Comparison of ENCODE assay signal across 8 cellular contexts in genomic region chr3:70982274-70982673, GRCh38.
DNase-seq lines count a peak whose midpoint lies in the region; ATAC-seq, FAIRE-seq and TF ChIP-seq lines count a peak whose summit lies in the region.

No MANE protein-coding gene starts in this region.

- DNase-seq in AG20443 (ENCODE audit: low spot score) (peak; percentile 11), PC-3 (peak; percentile 39), NCI-H1105 (lab: John Stamatoyannopoulos, UW) (no peak), HTR-8/SVneo (ENCODE audit: insufficient read length, low spot score) (no peak), NCI-H2081 treated with DMSO at 0.1 percent for 48 hours (lab: John Stamatoyannopoulos, UW) (no peak), germinal center (ENCODE audit: low spot score) (no peak)
- DNase-seq in effector memory CD8-positive, alpha-beta T cell: no peak
- DNase-seq in natural killer cell treated with Interleukin-12 subunit alpha and Interleukin-12 subunit beta and Interleukin-15 and Interleukin-18, amount 100 ng/mL, for 72 hours (ENCODE audit: low spot score): no peak

- BruUV-seq in PC-3 (replicated peaks; lab: Mats Ljungman, UMichigan): no TSS peak

- H2AFZ ChIP-seq in PC-3 (ENCODE audit: low read length): no peak overlapping the region

- TF ChIP-seq CTCF in PC-3 (conservative IDR thresholded peaks at IDR 0.05; ENCODE audit: low read depth, low read length): no peak

- no peaks in the 10 kb centered on the region for H3K9me3 Mint-ChIP-seq in effector memory CD8-positive, alpha-beta T cell
- H3K9me3 Mint-ChIP-seq in natural killer cell treated with Interleukin-12 subunit alpha and Interleukin-12 subunit beta and Interleukin-15 and Interleukin-18, amount 100 ng/mL, for 72 hours: no peaks in the 10 kb centered on the region

- H4K20me1 ChIP-seq in PC-3 (ENCODE audit: low read length): no peaks in the 10 kb centered on the region

- peak overlapping the region; percentile 70 to 89 for H3K27ac Mint-ChIP-seq in effector memory CD8-positive, alpha-beta T cell
- peak overlapping the region; percentile 84 to 92 for H3K27ac Mint-ChIP-seq in natural killer cell treated with Interleukin-12 subunit alpha and Interleukin-12 subunit beta and Interleukin-15 and Interleukin-18, amount 100 ng/mL, for 72 hours

- H3K27ac ChIP-seq in PC-3 (ENCODE audit: low read length): peak overlapping the region; percentile 92

- FAIRE-seq in HTR-8/SVneo (lab: Jason Lieb, UNC): no peak

- peaks cover 56% of the 10 kb centered on the region for H3K36me3 Mint-ChIP-seq in effector memory CD8-positive, alpha-beta T cell (ENCODE audit: insufficient read depth)
- H3K36me3 Mint-ChIP-seq in natural killer cell treated with Interleukin-12 subunit alpha and Interleukin-12 subunit beta and Interleukin-15 and Interleukin-18, amount 100 ng/mL, for 72 hours: peaks cover 17% of the 10 kb centered on the region

- no peaks in the 10 kb centered on the region for H3K9me2 ChIP-seq in PC-3 (replicated peaks; ENCODE audit: low read length)

- intact Hi-C loops in PC-3 (cut with micrococcal nuclease): loop anchor here (1.0 to 5.0 kb wide), 3 partner anchors 66 to 180 kb away; no protein-coding TSS in a partner anchor

- H3F3A ChIP-seq in PC-3 (ENCODE audit: low read length, unreplicated experiment): no peaks in the 10 kb centered on the region

- H3K27me3 Mint-ChIP-seq in effector memory CD8-positive, alpha-beta T cell: no peaks in the 10 kb centered on the region
- no peaks in the 10 kb centered on the region for H3K27me3 Mint-ChIP-seq in natural killer cell treated with Interleukin-12 subunit alpha and Interleukin-12 subunit beta and Interleukin-15 and Interleukin-18, amount 100 ng/mL, for 72 hours

- H3K4me3 Mint-ChIP-seq in effector memory CD8-positive, alpha-beta T cell: no peak overlapping the region
- peak overlapping the region; percentile 39 for H3K4me3 Mint-ChIP-seq in natural killer cell treated with Interleukin-12 subunit alpha and Interleukin-12 subunit beta and Interleukin-15 and Interleukin-18, amount 100 ng/mL, for 72 hours

- no peaks in the 10 kb centered on the region for H3K9me3 ChIP-seq in PC-3 (ENCODE audit: low read length)

- H3K9ac ChIP-seq in PC-3 (ENCODE audit: low read length): peak overlapping the region; percentile 74

- H3K4me1 ChIP-seq in PC-3 (ENCODE audit: insufficient read depth, low read length): peaks cover 29% of the 10 kb centered on the region

- POLR2A ChIA-PET in PC-3 (lab: Charles Lee; ENCODE audit: unreplicated experiment): no interaction called here

- peak overlapping the region; percentile 81 for H3K4me2 ChIP-seq in PC-3 (ENCODE audit: low read length)

- peaks cover 32 to 48% of the 10 kb centered on the region in 2 donors for H3K4me1 Mint-ChIP-seq in effector memory CD8-positive, alpha-beta T cell (ENCODE audit: low read depth in 2 of 2)
- H3K4me1 Mint-ChIP-seq in natural killer cell treated with Interleukin-12 subunit alpha and Interleukin-12 subunit beta and Interleukin-15 and Interleukin-18, amount 100 ng/mL, for 72 hours (ENCODE audit: low read depth in 2 of 2): peaks cover 37 to 41% of the 10 kb centered on the region in 2 donors

- peak overlapping the region; percentile 55; the same call in 1 of the 2 replicates for H3K4me3 ChIP-seq in PC-3 (ENCODE audit: low read length)

- CTCF ChIA-PET in PC-3 (lab: Charles Lee): interaction anchor here (1.0 kb wide), 1 partner anchor 265 kb away, joined by 5 read pairs; no protein-coding TSS in a partner anchor

- peaks cover 24% of the 10 kb centered on the region for H3K36me3 ChIP-seq in PC-3 (ENCODE audit: low read depth, low read length)

- no peaks in the 10 kb centered on the region for H3K79me2 ChIP-seq in PC-3 (ENCODE audit: low read length)

- no peaks in the 10 kb centered on the region for H3K27me3 ChIP-seq in PC-3 (ENCODE audit: low read length)

- ATAC-seq in PC-3: no peak; the same call in 1 of the 2 replicates
- ATAC-seq in effector memory CD8-positive, alpha-beta T cell (replicated peaks): no peak
- no peak for ATAC-seq in natural killer cell treated with Interleukin-12 subunit alpha and Interleukin-12 subunit beta and Interleukin-15 and Interleukin-18, amount 100 ng/mL, for 72 hours

Comparison
In these comparisons a context has a peak if more than half of its experiments do, and no peak if none do; other contexts are left out.
1. DNase-seq: peak in AG20443 (single experiment) and PC-3 (single experiment); none in effector memory CD8-positive, alpha-beta T cell (0 of 3), natural killer cell treated with Interleukin-12 subunit alpha and Interleukin-12 subunit beta and Interleukin-15 and Interleukin-18, amount 100 ng/mL, for 72 hours (single experiment), NCI-H1105 (single experiment), HTR-8/SVneo (single experiment), NCI-H2081 treated with DMSO at 0.1 percent for 48 hours (single experiment) and germinal center (single experiment).